ENCODE assay signal across 25 cellular contexts in the genomic region with DNA sequence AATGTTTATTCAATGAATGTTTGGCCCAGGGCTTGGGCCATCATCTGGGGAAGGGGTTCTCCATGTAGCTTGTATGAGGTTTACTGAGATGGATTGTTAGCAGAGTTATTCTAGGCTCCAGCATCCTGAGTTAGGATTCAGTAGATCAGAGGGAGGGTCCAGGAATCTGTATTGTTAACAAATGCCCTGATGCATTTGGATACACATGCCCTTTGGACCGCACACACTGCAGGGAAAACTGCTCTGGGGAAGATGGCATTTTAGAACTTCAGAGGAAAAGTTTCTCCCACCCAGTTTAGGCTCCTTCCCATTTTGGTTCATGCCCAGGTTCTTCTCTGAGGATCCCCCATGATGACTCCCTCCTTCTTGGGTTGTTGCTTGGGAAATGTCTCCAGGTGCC.
"Had no signal": no experiment of that assay in that cellular context is flagged by ENCODE, and none has a peak within 500 bp of the region (broad histone marks: within the 10 kb centered on the region; RNA-seq: fewer than 3 reads in every experiment).

No MANE protein-coding gene starts in this region.

- H3K9me3 ChIP-seq: ovary, psoas muscle, right lobe of liver, sigmoid colon, stomach, thoracic aorta, thyroid gland, tibial nerve, upper lobe of left lung, vagina had no signal

- H3K36me3 ChIP-seq: neural progenitor cell, ovary, right lobe of liver, sigmoid colon, stomach, thoracic aorta, thyroid gland, tibial nerve, upper lobe of left lung, vagina had no signal

- H3K79me2 ChIP-seq: parathyroid adenoma had no signal

- H2AFZ ChIP-seq: neural progenitor cell, parathyroid adenoma had no signal

- H3K9ac ChIP-seq: neural progenitor cell, parathyroid adenoma had no signal

- H3K4me2 ChIP-seq: neural progenitor cell had no signal

- H3K4me3 ChIP-seq: neural progenitor cell, ovary, psoas muscle, right lobe of liver, sigmoid colon, stomach, thoracic aorta, thyroid gland, tibial nerve, upper lobe of left lung, vagina had no signal

- ATAC-seq: psoas muscle; right cardiac atrium; stimulated activated effector memory CD8-positive, alpha-beta T cell treated with anti-CD3 and anti-CD28 coated beads, Interleukin-12 subunit alpha, Interleukin-12 subunit beta, amount 100 ng/mL, for 72 hours; stimulated activated naive B cell treated with anti-CD40 and anti-IgM and Interleukin-4, amounts not matched to agents 10 μg/mL and 1 μg/mL and 100 μg/mL, for 72 hours had no signal

- H3K27me3 ChIP-seq: neural progenitor cell, ovary, right lobe of liver, sigmoid colon, stomach, thyroid gland, tibial nerve, upper lobe of left lung, vagina had no signal

- H3K27ac ChIP-seq: neural progenitor cell, ovary, parathyroid adenoma, psoas muscle, right lobe of liver, sigmoid colon, stomach, thoracic aorta, thyroid gland, upper lobe of left lung, vagina had no signal

- DNase-seq: occipital lobe; ovary; posterior cingulate gyrus; psoas muscle; right cardiac atrium; right lobe of liver; sigmoid colon; small intestine; stimulated activated CD4-positive, alpha-beta T cell treated with anti-CD3 and anti-CD28 coated beads, Interleukin-15, amount 100 ng/mL, for 24 hours; stimulated activated CD4-positive, alpha-beta T cell treated with anti-CD3 and anti-CD28 coated beads, Interleukin-2, amount 100 ng/mL, for 24 hours; stimulated activated CD4-positive, alpha-beta T cell treated with anti-CD3 and anti-CD28 coated beads, Interleukin-2, amount 100 ng/mL, for 48 hours; stimulated activated CD4-positive, alpha-beta T cell treated with anti-CD3 and anti-CD28 coated beads, Interleukin-4, amount 100 ng/mL, for 24 hours; stimulated activated naive B cell treated with anti-CD40 and anti-IgM and Interleukin-4, amounts not matched to agents 10 μg/mL and 1 μg/mL and 100 μg/mL, for 72 hours; stimulated activated naive CD4-positive, alpha-beta T cell treated with Interleukin-2 at 50 U/mL for 16 hours; stomach; thyroid gland; trophoblast cell; upper lobe of left lung had no signal

- FAIRE-seq: small intestine, urothelium cell line had no signal

- H3K4me1 ChIP-seq: parathyroid adenoma, psoas muscle, right lobe of liver, stomach, upper lobe of left lung, vagina had no signal
